In the genomic region with DNA sequence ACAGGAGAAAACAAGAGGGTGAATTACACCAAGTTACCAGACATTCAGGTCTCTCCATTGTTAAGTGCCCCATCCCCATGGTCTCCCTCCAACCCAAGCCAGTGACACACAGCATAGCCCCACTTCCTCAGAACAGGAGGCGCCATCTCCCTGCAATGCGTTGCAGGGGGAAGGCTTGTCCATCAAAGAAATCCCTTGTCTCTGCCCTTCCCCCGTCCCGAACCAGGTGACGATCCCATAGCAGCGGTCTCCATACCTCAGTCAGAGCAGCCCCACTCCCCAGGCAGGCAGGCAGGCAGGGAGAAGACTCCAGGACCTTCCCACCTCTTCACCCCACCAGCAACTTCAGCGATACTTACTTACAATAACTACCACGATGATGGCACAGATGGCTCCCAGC, we compare ENCODE assay signal across 16 cellular contexts. TPM values are rescaled to one million over a fixed set of nuclear protein-coding genes. Genes with fewer than 3 reads are reported as not detected.
DNase-seq lines count a peak whose midpoint lies in the region; ATAC-seq and TF ChIP-seq lines count a peak whose summit lies in the region.
"Had no signal": no experiment of that assay in that cellular context is flagged by ENCODE, and none has a peak within 500 bp of the region (broad histone marks: within the 10 kb centered on the region; RNA-seq: fewer than 3 reads in every experiment).

No MANE protein-coding gene starts in this region.

- no peak for DNase-seq in activated CD4-positive, alpha-beta T cell treated with anti-CD3 and anti-CD28 coated beads, Interleukin-2, amount 10 ng/mL, durations not matched to agents 7 days and 5 days
- no peak for DNase-seq in activated CD4-positive, alpha-beta T cell treated with anti-CD3 and anti-CD28 coated beads, Interleukin-2, amount 50 U/mL, for 4 hours
- DNase-seq in T-helper 17 cell = no peak
- no peak for DNase-seq in endothelial cell (ENCODE audit: low spot score)
- no peak for DNase-seq in stimulated activated naive CD8-positive, alpha-beta T cell treated with anti-CD3 and anti-CD28 coated beads, Interleukin-15, amount 100 ng/mL, for 72 hours
- DNase-seq in osteoblast (ENCODE audit: insufficient read length, low spot score, missing footprints) = no peak
- no peak for DNase-seq in NCI-H82 (lab: John Stamatoyannopoulos, UW)
- DNase-seq: activated CD4-positive, alpha-beta T cell treated with anti-CD3 and anti-CD28 coated beads, Interleukin-2, amount 50 U/mL, for 1 hour; Calu3; cortex of kidney; left lung; NCI-H1930; NCI-H510A treated with DMSO at 0.1 percent for 48 hours had no signal

- H3K36me3 Mint-ChIP-seq in activated CD4-positive, alpha-beta T cell treated with anti-CD3 and anti-CD28 coated beads, Interleukin-2, amount 10 ng/mL, durations not matched to agents 7 days and 5 days (ENCODE audit: low read depth) = peaks cover 92% of the 10 kb centered on the region
- peaks cover 10% of the 10 kb centered on the region for H3K36me3 Mint-ChIP-seq in T-helper 17 cell (ENCODE audit: low read depth)
- peaks cover 22% of the 10 kb centered on the region for H3K36me3 Mint-ChIP-seq in endothelial cell (ENCODE audit: low read depth, unreplicated experiment)

- H2AFZ ChIP-seq in osteoblast (ENCODE audit: low read length) = no peak overlapping the region

- H3K27ac ChIP-seq in osteoblast (ENCODE audit: low read depth, low read length) = no peak overlapping the region

- ATAC-seq in T-helper 17 cell (no peak), GM18907 (IDR thresholded peaks at IDR 0.05; ENCODE audit: unreplicated experiment) (no peak)
- ATAC-seq in stimulated activated naive CD8-positive, alpha-beta T cell treated with anti-CD3 and anti-CD28 coated beads, Interleukin-15, amount 100 ng/mL, for 72 hours = no peak
- ATAC-seq: A549, left lung had no signal

- H3K79me2 ChIP-seq in osteoblast (ENCODE audit: insufficient read depth, low read length) = peaks cover 27% of the 10 kb centered on the region

- TF ChIP-seq CTCF in endothelial cell (IDR thresholded peaks at IDR 0.05; ENCODE audit: unreplicated experiment) (no peak), osteoblast (IDR thresholded peaks at IDR 0.05; ENCODE audit: extremely low read depth, low read depth, low read length) (no peak)

- peaks cover 92% of the 10 kb centered on the region for H3K4me1 Mint-ChIP-seq in activated CD4-positive, alpha-beta T cell treated with anti-CD3 and anti-CD28 coated beads, Interleukin-2, amount 10 ng/mL, durations not matched to agents 7 days and 5 days
- H3K4me1 Mint-ChIP-seq in T-helper 17 cell (peaks cover 80% of the 10 kb centered on the region), endothelial cell (ENCODE audit: unreplicated experiment) (peaks cover 47% of the 10 kb centered on the region)
- H3K4me1 Mint-ChIP-seq in stimulated activated naive CD8-positive, alpha-beta T cell treated with anti-CD3 and anti-CD28 coated beads, Interleukin-15, amount 100 ng/mL, for 72 hours = peaks cover 95% of the 10 kb centered on the region

- H3K4me1 ChIP-seq in osteoblast (ENCODE audit: insufficient read depth, low read length) = peaks cover 18% of the 10 kb centered on the region

- no peak overlapping the region for H3K4me3 ChIP-seq in osteoblast (ENCODE audit: insufficient read depth, low read length)
- H3K4me3 ChIP-seq: A549, left lung had no signal

- peak overlapping the region; percentile 96 for H3K27ac Mint-ChIP-seq in activated CD4-positive, alpha-beta T cell treated with anti-CD3 and anti-CD28 coated beads, Interleukin-2, amount 10 ng/mL, durations not matched to agents 7 days and 5 days
- H3K27ac Mint-ChIP-seq in T-helper 17 cell = peak overlapping the region; percentile 99
- H3K27ac Mint-ChIP-seq in endothelial cell (ENCODE audit: unreplicated experiment) = no peak overlapping the region
- peak overlapping the region; percentile 83 to 88 for H3K27ac Mint-ChIP-seq in stimulated activated naive CD8-positive, alpha-beta T cell treated with anti-CD3 and anti-CD28 coated beads, Interleukin-15, amount 100 ng/mL, for 72 hours

- CTCF ChIA-PET in activated CD4-positive, alpha-beta T cell treated with anti-CD3 and anti-CD28 coated beads, Interleukin-2, amount 10 ng/mL, durations not matched to agents 7 days and 5 days (lab: Charles Lee) = interaction anchor here (0.6 to 2.2 kb wide), 16 partner anchors 8 to 454 kb away, joined by 3 to 31 read pairs (median 6); a partner anchor contains a TSS

- H3K27me3 Mint-ChIP-seq in activated CD4-positive, alpha-beta T cell treated with anti-CD3 and anti-CD28 coated beads, Interleukin-2, amount 10 ng/mL, durations not matched to agents 7 days and 5 days = no peaks in the 10 kb centered on the region
- no peaks in the 10 kb centered on the region for H3K27me3 Mint-ChIP-seq in T-helper 17 cell
- H3K27me3 Mint-ChIP-seq in endothelial cell (ENCODE audit: unreplicated experiment) = peaks cover 9% of the 10 kb centered on the region
- no peaks in the 10 kb centered on the region for H3K27me3 Mint-ChIP-seq in stimulated activated naive CD8-positive, alpha-beta T cell treated with anti-CD3 and anti-CD28 coated beads, Interleukin-15, amount 100 ng/mL, for 72 hours

- H3K27me3 ChIP-seq in osteoblast (ENCODE audit: insufficient read depth, low read length) = no peaks in the 10 kb centered on the region
- H3K27me3 ChIP-seq: left lung had no signal

- H3K9me3 Mint-ChIP-seq in activated CD4-positive, alpha-beta T cell treated with anti-CD3 and anti-CD28 coated beads, Interleukin-2, amount 10 ng/mL, durations not matched to agents 7 days and 5 days = no peaks in the 10 kb centered on the region
- no peaks in the 10 kb centered on the region for H3K9me3 Mint-ChIP-seq in endothelial cell (ENCODE audit: unreplicated experiment)
- peaks cover 0 to 4% of the 10 kb centered on the region in 2 donors for H3K9me3 Mint-ChIP-seq in stimulated activated naive CD8-positive, alpha-beta T cell treated with anti-CD3 and anti-CD28 coated beads, Interleukin-15, amount 100 ng/mL, for 72 hours

- no peak overlapping the region for H3K4me2 ChIP-seq in osteoblast (ENCODE audit: insufficient read depth, low read length)
- H3K4me2 ChIP-seq: A549 had no signal

- H3K9me3 ChIP-seq in T-helper 17 cell (ENCODE audit: control insufficient read depth, low read length, poor library complexity, severe bottlenecking) (no peaks in the 10 kb centered on the region), osteoblast (ENCODE audit: low read depth, low read length) (no peaks in the 10 kb centered on the region)
- H3K9me3 ChIP-seq: A549, left lung had no signal

- H4K20me1 ChIP-seq in osteoblast (ENCODE audit: insufficient read depth, low read length) = peaks cover 16% of the 10 kb centered on the region

- peaks cover 69% of the 10 kb centered on the region for H3K36me3 ChIP-seq in osteoblast (ENCODE audit: insufficient read depth, low read length)

- H3K4me3 Mint-ChIP-seq in activated CD4-positive, alpha-beta T cell treated with anti-CD3 and anti-CD28 coated beads, Interleukin-2, amount 10 ng/mL, durations not matched to agents 7 days and 5 days = peak overlapping the region; percentile 56
- H3K4me3 Mint-ChIP-seq in T-helper 17 cell (peak overlapping the region; percentile 93), endothelial cell (ENCODE audit: unreplicated experiment) (peak overlapping the region; percentile 48)
- H3K4me3 Mint-ChIP-seq in stimulated activated naive CD8-positive, alpha-beta T cell treated with anti-CD3 and anti-CD28 coated beads, Interleukin-15, amount 100 ng/mL, for 72 hours = peak overlapping the region; percentile 83 to 85

- POLR2A ChIA-PET in activated CD4-positive, alpha-beta T cell treated with anti-CD3 and anti-CD28 coated beads, Interleukin-2, amount 10 ng/mL, durations not matched to agents 7 days and 5 days (lab: Charles Lee) = no interaction called here

RNA-seq across cellular contexts. Expression of a gene that starts 5.9 kb away (rescaled TPM):
- 10 to 100 TPM; 61.4 to 73.4 TPM for total RNA-seq in activated CD4-positive, alpha-beta T cell treated with anti-CD3 and anti-CD28 coated beads, Interleukin-2, amount 10 ng/mL, durations not matched to agents 7 days and 5 days
- total RNA-seq in T-helper 17 cell (10 to 100 TPM; 33.1 to 38.5 TPM), endothelial cell (ENCODE audit: unreplicated experiment) (5.5 TPM), osteoblast (6.5 and 9.1 TPM in 2 replicates)

RNA-seq across cellular contexts. Expression of a gene that starts 12.7 kb away (rescaled TPM):
- 10 to 100 TPM; 45.8 to 47.9 TPM for total RNA-seq in activated CD4-positive, alpha-beta T cell treated with anti-CD3 and anti-CD28 coated beads, Interleukin-2, amount 10 ng/mL, durations not matched to agents 7 days and 5 days
- 10 to 100 TPM; 19.6 to 23.1 TPM for total RNA-seq in T-helper 17 cell
- total RNA-seq in endothelial cell (ENCODE audit: unreplicated experiment) = 2.8 TPM
- 11.8 and 13.8 TPM in 2 replicates for total RNA-seq in osteoblast

RNA-seq across cellular contexts. Expression of a gene that starts 19.8 kb away (rescaled TPM):
- 100 to 1,000 TPM; 115 to 134 TPM for total RNA-seq in activated CD4-positive, alpha-beta T cell treated with anti-CD3 and anti-CD28 coated beads, Interleukin-2, amount 10 ng/mL, durations not matched to agents 7 days and 5 days
- total RNA-seq in T-helper 17 cell (10 to 100 TPM; 66.7 to 76.1 TPM), endothelial cell (ENCODE audit: unreplicated experiment) (not detected), osteoblast (not detected in 2 replicates)
- total RNA-seq: Calu3, RPMI7951 had no signal

RNA-seq across cellular contexts. Expression of a gene that starts 28.5 kb away (rescaled TPM):
- 100 to 1,000 TPM; 212 to 241 TPM for total RNA-seq in activated CD4-positive, alpha-beta T cell treated with anti-CD3 and anti-CD28 coated beads, Interleukin-2, amount 10 ng/mL, durations not matched to agents 7 days and 5 days
- 10 to 100 TPM; 36.6 to 42.2 TPM for total RNA-seq in T-helper 17 cell
- total RNA-seq in endothelial cell (ENCODE audit: unreplicated experiment) = 168 TPM
- 58.3 and 68.8 TPM in 2 replicates for total RNA-seq in osteoblast

RNA-seq across cellular contexts. Expression of a gene that starts 29.4 kb away (rescaled TPM):
- 100 to 1,000 TPM; 191 to 202 TPM for total RNA-seq in activated CD4-positive, alpha-beta T cell treated with anti-CD3 and anti-CD28 coated beads, Interleukin-2, amount 10 ng/mL, durations not matched to agents 7 days and 5 days
- 10 to 100 TPM; 16.9 to 24.3 TPM for total RNA-seq in T-helper 17 cell
- 25.3 TPM for total RNA-seq in endothelial cell (ENCODE audit: unreplicated experiment)
- 19.4 and 21.0 TPM in 2 replicates for total RNA-seq in osteoblast

Comparison
In these comparisons a context has a peak if more than half of its experiments do, and no peak if none do; other contexts are left out.
1. RNA of a gene that starts 19.8 kb away (total RNA-seq): 115 to 134 TPM in activated CD4-positive, alpha-beta T cell treated with anti-CD3 and anti-CD28 coated beads, Interleukin-2, amount 10 ng/mL, durations not matched to agents 7 days and 5 days and 66.7 to 76.1 TPM in T-helper 17 cell; not detected in endothelial cell (single experiment) and not detected in osteoblast; every median in the first group is over 10 times any median in the second.
2. Peak in every context shown above with its lines, with median percentiles within 50 percentile points of each other: H3K4me3 Mint-ChIP-seq.